8 cellular contexts compared by ENCODE assay signal in genomic region chr6:30942338-30943060, GRCh38. TPM values are rescaled to one million over a fixed set of nuclear protein-coding genes. Genes with fewer than 3 reads are reported as not detected.
DNase-seq lines count a peak whose midpoint lies in the region; ATAC-seq and TF ChIP-seq lines count a peak whose summit lies in the region.

No MANE protein-coding gene starts in this region.

- TF ChIP-seq POLR2A in ovary (IDR thresholded peaks at IDR 0.05) = no peak

- H3K4me3 ChIP-seq in GM06990 (replicated peaks; ENCODE audit: low read depth, low read length) (no peak overlapping the region), fibroblast of villous mesenchyme (ENCODE audit: low read depth, low read length) (no peak overlapping the region), ovary (no peak overlapping the region)

- no peak for TF ChIP-seq EP300 in ovary (IDR thresholded peaks at IDR 0.05)

- TF ChIP-seq CTCF in GM06990 (IDR thresholded peaks at IDR 0.05; ENCODE audit: insufficient read depth, low read length, poor library complexity, severe bottlenecking) = peak; percentile 32
- TF ChIP-seq CTCF in fibroblast of villous mesenchyme (IDR thresholded peaks at IDR 0.05; ENCODE audit: insufficient read depth, low read depth, low read length) = peak; percentile 74
- TF ChIP-seq CTCF in ovary (IDR thresholded peaks at IDR 0.05) = peak in 1 of 3 donors; percentile 19

- WGBS in ovary, 3 donors = 9 to 16% (median 15%) methylated on average over 15 of the region's 15 CpGs

- no peak overlapping the region for H3K27ac ChIP-seq in ovary

- H3K36me3 ChIP-seq in GM06990 (ENCODE audit: control insufficient read depth, insufficient read depth, low read length) (no peaks in the 10 kb centered on the region), ovary (no peaks in the 10 kb centered on the region)

- ATAC-seq in GM19324 (IDR thresholded peaks at IDR 0.05; ENCODE audit: low FRiP score, unreplicated experiment) = no peak
- no peak for ATAC-seq in HG03045 (IDR thresholded peaks at IDR 0.05; ENCODE audit: unreplicated experiment)
- no peak for ATAC-seq in GM18861 (IDR thresholded peaks at IDR 0.05; ENCODE audit: unreplicated experiment)

- H3K9me3 ChIP-seq in ovary = no peaks in the 10 kb centered on the region

- DNase-seq in GM06990 (ENCODE audit: extremely low read depth, insufficient read length) = no peak
- peak; percentile 62 for DNase-seq in RPMI8226
- DNase-seq in fibroblast of villous mesenchyme (ENCODE audit: low read depth) = peak; percentile 77
- peak; percentile 64 to 84 (median 75) for DNase-seq in ovary
- no peak for DNase-seq in AML-193 (lab: John Stamatoyannopoulos, UW)

- H3K27me3 ChIP-seq in GM06990 (replicated peaks; ENCODE audit: control insufficient read depth, insufficient read depth, low read length) (peaks cover 2% of the 10 kb centered on the region; the same call in 1 of the 2 replicates), ovary (no peaks in the 10 kb centered on the region)

- peaks cover 3% of the 10 kb centered on the region for H3K4me1 ChIP-seq in ovary (ENCODE audit: insufficient read depth)

- intact Hi-C loops in ovary (cut with DNase I) = no loop called here

RNA-seq across cellular contexts. Expression of gene MUCL3, which starts 1.7 kb away (rescaled TPM):
- total RNA-seq in fibroblast of villous mesenchyme = not detected in 2 replicates
- total RNA-seq in ovary = under 1 TPM in 1 of 7 donors, not detected in 6; under 0.01 TPM
- not detected for polyA plus RNA-seq in ovary

RNA-seq across cellular contexts. Expression of gene SFTA2, which starts 10.5 kb away (rescaled TPM):
- total RNA-seq in fibroblast of villous mesenchyme (not detected in 2 replicates), ovary (1 to 10 TPM in 1 of 7 donors, under 1 TPM in 2, not detected in 4; 0.80 to 3.1 (median 0.82) TPM)
- polyA plus RNA-seq in ovary = not detected

RNA-seq across cellular contexts. Expression of gene VARS2, which starts 28.5 kb away (rescaled TPM):
- total RNA-seq in fibroblast of villous mesenchyme (15.1 and 17.3 TPM in 2 replicates), ovary (10 to 100 TPM in 6 of 7 donors, 1 to 10 TPM in 1; 6.7 to 32.3 (median 19.8) TPM)
- 10 to 100 TPM; 17.0 to 23.4 TPM for polyA plus RNA-seq in ovary

RNA-seq across cellular contexts. Expression of gene GTF2H4, which starts 34.5 kb away (rescaled TPM):
- 9.3 and 14.7 TPM in 2 replicates for total RNA-seq in fibroblast of villous mesenchyme
- 10 to 100 TPM in 6 of 7 donors, 1 to 10 TPM in 1; 5.6 to 43.9 (median 25.7) TPM for total RNA-seq in ovary
- 10 to 100 TPM; 22.0 to 24.5 TPM for polyA plus RNA-seq in ovary

RNA-seq across cellular contexts. Expression of gene MUC21, which starts 41.0 kb away (rescaled TPM):
- total RNA-seq in fibroblast of villous mesenchyme (not detected in 2 replicates), ovary (not detected)
- not detected for polyA plus RNA-seq in ovary

Comparison
In these comparisons a context has a peak if more than half of its experiments do, and no peak if none do; other contexts are left out.
1. DNase-seq: peak in RPMI8226 (single experiment), fibroblast of villous mesenchyme (single experiment) and ovary (5 of 5); none in GM06990 (single experiment) and AML-193 (0 of 2).